Comparison of ENCODE assay signal across 1 cellular context in genomic region chr3:86381247-86381646, GRCh38.
TF ChIP-seq lines count a peak whose summit lies in the region.

No MANE protein-coding gene starts in this region.

TF ChIP-seq in GM23338, 12 proteins besides CTCF, POLR2A, EP300 and RAD21 (continued from another document):
- peak; percentile 94 for TF ChIP-seq ZNF462 (CRISPR knock-in tag; IDR thresholded peaks at IDR 0.05)
